1 cellular context compared by ENCODE assay signal in genomic region chr17:75666959-75667790, GRCh38.
TF ChIP-seq lines count a peak whose summit lies in the region.

Gene RECQL5 (minus strand): TSS chr17:75667154. CDS start chr17:75666557, 597 bp downstream.
Gene SAP30BP (plus strand): TSS chr17:75667338. CDS start chr17:75667373, 35 bp downstream.

TF ChIP-seq in HepG2, 621 proteins besides CTCF, POLR2A, EP300 and RAD21 (continued from another document and continues in another):
- TF ChIP-seq, protein P1, sequence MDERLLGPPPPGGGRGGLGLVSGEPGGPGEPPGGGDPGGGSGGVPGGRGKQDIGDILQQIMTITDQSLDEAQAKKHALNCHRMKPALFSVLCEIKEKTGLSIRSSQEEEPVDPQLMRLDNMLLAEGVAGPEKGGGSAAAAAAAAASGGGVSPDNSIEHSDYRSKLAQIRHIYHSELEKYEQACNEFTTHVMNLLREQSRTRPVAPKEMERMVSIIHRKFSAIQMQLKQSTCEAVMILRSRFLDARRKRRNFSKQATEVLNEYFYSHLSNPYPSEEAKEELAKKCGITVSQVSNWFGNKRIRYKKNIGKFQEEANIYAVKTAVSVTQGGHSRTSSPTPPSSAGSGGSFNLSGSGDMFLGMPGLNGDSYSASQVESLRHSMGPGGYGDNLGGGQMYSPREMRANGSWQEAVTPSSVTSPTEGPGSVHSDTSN (CRISPR knock-in tag; IDR thresholded peaks at IDR 0.05): no peak
- no peak for TF ChIP-seq KLF6 (CRISPR knock-in tag; IDR thresholded peaks at IDR 0.05)
- no peak for TF ChIP-seq SAFB2 (CRISPR knock-in tag; IDR thresholded peaks at IDR 0.05; ENCODE audit: borderline replicate concordance, low read depth)
- no peak for TF ChIP-seq SNAPC2 (CRISPR knock-in tag; IDR thresholded peaks at IDR 0.05)
- TF ChIP-seq ZNF652 (CRISPR knock-in tag; IDR thresholded peaks at IDR 0.05; ENCODE audit: borderline replicate concordance, low read depth): no peak
- TF ChIP-seq CCDC6 (CRISPR knock-in tag; IDR thresholded peaks at IDR 0.05): no peak; the same call in 1 of the 2 replicates
- TF ChIP-seq, protein P2, sequence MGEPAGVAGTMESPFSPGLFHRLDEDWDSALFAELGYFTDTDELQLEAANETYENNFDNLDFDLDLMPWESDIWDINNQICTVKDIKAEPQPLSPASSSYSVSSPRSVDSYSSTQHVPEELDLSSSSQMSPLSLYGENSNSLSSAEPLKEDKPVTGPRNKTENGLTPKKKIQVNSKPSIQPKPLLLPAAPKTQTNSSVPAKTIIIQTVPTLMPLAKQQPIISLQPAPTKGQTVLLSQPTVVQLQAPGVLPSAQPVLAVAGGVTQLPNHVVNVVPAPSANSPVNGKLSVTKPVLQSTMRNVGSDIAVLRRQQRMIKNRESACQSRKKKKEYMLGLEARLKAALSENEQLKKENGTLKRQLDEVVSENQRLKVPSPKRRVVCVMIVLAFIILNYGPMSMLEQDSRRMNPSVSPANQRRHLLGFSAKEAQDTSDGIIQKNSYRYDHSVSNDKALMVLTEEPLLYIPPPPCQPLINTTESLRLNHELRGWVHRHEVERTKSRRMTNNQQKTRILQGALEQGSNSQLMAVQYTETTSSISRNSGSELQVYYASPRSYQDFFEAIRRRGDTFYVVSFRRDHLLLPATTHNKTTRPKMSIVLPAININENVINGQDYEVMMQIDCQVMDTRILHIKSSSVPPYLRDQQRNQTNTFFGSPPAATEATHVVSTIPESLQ (CRISPR knock-in tag; conservative IDR thresholded peaks at IDR 0.05): no peak; the same call in 1 of the 2 replicates
- no peak for TF ChIP-seq WIZ (CRISPR knock-in tag; IDR thresholded peaks at IDR 0.05)
- no peak; the same call in 1 of the 2 replicates for TF ChIP-seq SNAI1 (CRISPR knock-in tag; IDR thresholded peaks at IDR 0.05; ENCODE audit: borderline replicate concordance)
- TF ChIP-seq ZNF570 (CRISPR knock-in tag; IDR thresholded peaks at IDR 0.05; ENCODE audit: borderline replicate concordance): no peak
- TF ChIP-seq ZNF777 (CRISPR knock-in tag; IDR thresholded peaks at IDR 0.05): no peak; the same call in 1 of the 2 replicates
- TF ChIP-seq MED1 (CRISPR knock-in tag; IDR thresholded peaks at IDR 0.05): peak; percentile 53; the same call in 1 of the 2 replicates
- peak; percentile 6 for TF ChIP-seq MEIS2 (CRISPR knock-in tag; IDR thresholded peaks at IDR 0.05)
- TF ChIP-seq ZBTB3 (CRISPR knock-in tag; IDR thresholded peaks at IDR 0.05; ENCODE audit: borderline replicate concordance, low read depth): peak; percentile 86; the same call in 1 of the 2 replicates
- no peak for TF ChIP-seq ZNF7 (CRISPR knock-in tag; IDR thresholded peaks at IDR 0.05)
- TF ChIP-seq FOXP1 (IDR thresholded peaks at IDR 0.05): no peak
- TF ChIP-seq FOXP1 (CRISPR knock-in tag; IDR thresholded peaks at IDR 0.05): no peak
- peak; percentile 92 for TF ChIP-seq ZNF143 (CRISPR knock-in tag; IDR thresholded peaks at IDR 0.05)
- 0 out of 2 replicates have a peak, but pooled peaks have one; percentile 61 for TF ChIP-seq ESRRA (CRISPR knock-in tag; IDR thresholded peaks at IDR 0.05; ENCODE audit: low read depth)
- no peak for TF ChIP-seq ZNF503 (CRISPR knock-in tag; IDR thresholded peaks at IDR 0.05)
- no peak for TF ChIP-seq ZBTB1 (CRISPR knock-in tag; IDR thresholded peaks at IDR 0.05; ENCODE audit: borderline replicate concordance)
- peak; percentile 61 for TF ChIP-seq IRF2 (CRISPR knock-in tag; IDR thresholded peaks at IDR 0.05)
- no peak for TF ChIP-seq PCBP2 (optimal IDR thresholded peaks at IDR 0.05; ENCODE audit: low read depth, low read length, poor library complexity, severe bottlenecking)
- TF ChIP-seq ZNF367 (CRISPR knock-in tag; IDR thresholded peaks at IDR 0.05; ENCODE audit: borderline replicate concordance): no peak
- TF ChIP-seq NFE2L1 (CRISPR knock-in tag; IDR thresholded peaks at IDR 0.05; ENCODE audit: borderline replicate concordance): no peak
- TF ChIP-seq ZNF775 (CRISPR knock-in tag; IDR thresholded peaks at IDR 0.05; ENCODE audit: borderline replicate concordance): no peak
- TF ChIP-seq EEA1 (CRISPR knock-in tag; IDR thresholded peaks at IDR 0.05; ENCODE audit: borderline replicate concordance): peak; percentile 39; the same call in 1 of the 2 replicates
- TF ChIP-seq MED13 (CRISPR knock-in tag; IDR thresholded peaks at IDR 0.05): no peak
- peak; percentile 96; the same call in 1 of the 2 replicates for TF ChIP-seq ZNF510 (CRISPR knock-in tag; IDR thresholded peaks at IDR 0.05; ENCODE audit: low read depth)
- peak; percentile 91; the same call in 1 of the 2 replicates for TF ChIP-seq YEATS2 (CRISPR knock-in tag; IDR thresholded peaks at IDR 0.05; ENCODE audit: borderline replicate concordance)
- no peak for TF ChIP-seq MZF1 (CRISPR knock-in tag; IDR thresholded peaks at IDR 0.05; ENCODE audit: borderline replicate concordance)
- TF ChIP-seq TBX2 (CRISPR knock-in tag; IDR thresholded peaks at IDR 0.05; ENCODE audit: borderline replicate concordance): peak; percentile 73
- TF ChIP-seq, protein P3, sequence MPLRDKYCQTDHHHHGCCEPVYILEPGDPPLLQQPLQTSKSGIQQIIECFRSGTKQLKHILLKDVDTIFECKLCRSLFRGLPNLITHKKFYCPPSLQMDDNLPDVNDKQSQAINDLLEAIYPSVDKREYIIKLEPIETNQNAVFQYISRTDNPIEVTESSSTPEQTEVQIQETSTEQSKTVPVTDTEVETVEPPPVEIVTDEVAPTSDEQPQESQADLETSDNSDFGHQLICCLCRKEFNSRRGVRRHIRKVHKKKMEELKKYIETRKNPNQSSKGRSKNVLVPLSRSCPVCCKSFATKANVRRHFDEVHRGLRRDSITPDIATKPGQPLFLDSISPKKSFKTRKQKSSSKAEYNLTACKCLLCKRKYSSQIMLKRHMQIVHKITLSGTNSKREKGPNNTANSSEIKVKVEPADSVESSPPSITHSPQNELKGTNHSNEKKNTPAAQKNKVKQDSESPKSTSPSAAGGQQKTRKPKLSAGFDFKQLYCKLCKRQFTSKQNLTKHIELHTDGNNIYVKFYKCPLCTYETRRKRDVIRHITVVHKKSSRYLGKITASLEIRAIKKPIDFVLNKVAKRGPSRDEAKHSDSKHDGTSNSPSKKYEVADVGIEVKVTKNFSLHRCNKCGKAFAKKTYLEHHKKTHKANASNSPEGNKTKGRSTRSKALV (CRISPR knock-in tag; IDR thresholded peaks at IDR 0.05): no peak
- TF ChIP-seq KAT8 (CRISPR knock-in tag; IDR thresholded peaks at IDR 0.05): peak; percentile 100
- TF ChIP-seq KDM4B (CRISPR knock-in tag; IDR thresholded peaks at IDR 0.05): 0 out of 2 replicates have a peak, but pooled peaks have one; percentile 7
- TF ChIP-seq ZNF567 (CRISPR knock-in tag; IDR thresholded peaks at IDR 0.05; ENCODE audit: borderline replicate concordance): no peak
- 0 out of 2 replicates have a peak, but pooled peaks have one; percentile 19 for TF ChIP-seq ZNF232 (CRISPR knock-in tag; IDR thresholded peaks at IDR 0.05; ENCODE audit: borderline replicate concordance)
- TF ChIP-seq ZNF878 (CRISPR knock-in tag; IDR thresholded peaks at IDR 0.05): no peak
- no peak for TF ChIP-seq ZNF562 (CRISPR knock-in tag; IDR thresholded peaks at IDR 0.05; ENCODE audit: borderline replicate concordance)
- no peak for TF ChIP-seq RFX3 (CRISPR knock-in tag; IDR thresholded peaks at IDR 0.05)
- TF ChIP-seq, protein P4, sequence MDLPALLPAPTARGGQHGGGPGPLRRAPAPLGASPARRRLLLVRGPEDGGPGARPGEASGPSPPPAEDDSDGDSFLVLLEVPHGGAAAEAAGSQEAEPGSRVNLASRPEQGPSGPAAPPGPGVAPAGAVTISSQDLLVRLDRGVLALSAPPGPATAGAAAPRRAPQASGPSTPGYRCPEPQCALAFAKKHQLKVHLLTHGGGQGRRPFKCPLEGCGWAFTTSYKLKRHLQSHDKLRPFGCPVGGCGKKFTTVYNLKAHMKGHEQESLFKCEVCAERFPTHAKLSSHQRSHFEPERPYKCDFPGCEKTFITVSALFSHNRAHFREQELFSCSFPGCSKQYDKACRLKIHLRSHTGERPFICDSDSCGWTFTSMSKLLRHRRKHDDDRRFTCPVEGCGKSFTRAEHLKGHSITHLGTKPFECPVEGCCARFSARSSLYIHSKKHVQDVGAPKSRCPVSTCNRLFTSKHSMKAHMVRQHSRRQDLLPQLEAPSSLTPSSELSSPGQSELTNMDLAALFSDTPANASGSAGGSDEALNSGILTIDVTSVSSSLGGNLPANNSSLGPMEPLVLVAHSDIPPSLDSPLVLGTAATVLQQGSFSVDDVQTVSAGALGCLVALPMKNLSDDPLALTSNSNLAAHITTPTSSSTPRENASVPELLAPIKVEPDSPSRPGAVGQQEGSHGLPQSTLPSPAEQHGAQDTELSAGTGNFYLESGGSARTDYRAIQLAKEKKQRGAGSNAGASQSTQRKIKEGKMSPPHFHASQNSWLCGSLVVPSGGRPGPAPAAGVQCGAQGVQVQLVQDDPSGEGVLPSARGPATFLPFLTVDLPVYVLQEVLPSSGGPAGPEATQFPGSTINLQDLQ (CRISPR knock-in tag; IDR thresholded peaks at IDR 0.05): no peak
- peak; percentile 62; the same call in 1 of the 2 replicates for TF ChIP-seq ZNF768 (CRISPR knock-in tag; IDR thresholded peaks at IDR 0.05)
- peak; percentile 67 for TF ChIP-seq MYPOP (CRISPR knock-in tag; IDR thresholded peaks at IDR 0.05)
- TF ChIP-seq ZNF263 (CRISPR knock-in tag; IDR thresholded peaks at IDR 0.05): 0 out of 2 replicates have a peak, but pooled peaks have one; percentile 32
- no peak for TF ChIP-seq FOXO1 (CRISPR knock-in tag; IDR thresholded peaks at IDR 0.05)
- TF ChIP-seq, protein P5, sequence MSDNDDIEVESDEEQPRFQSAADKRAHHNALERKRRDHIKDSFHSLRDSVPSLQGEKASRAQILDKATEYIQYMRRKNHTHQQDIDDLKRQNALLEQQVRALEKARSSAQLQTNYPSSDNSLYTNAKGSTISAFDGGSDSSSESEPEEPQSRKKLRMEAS (IDR thresholded peaks at IDR 0.05): peak; percentile 77
- TF ChIP-seq, protein P6, sequence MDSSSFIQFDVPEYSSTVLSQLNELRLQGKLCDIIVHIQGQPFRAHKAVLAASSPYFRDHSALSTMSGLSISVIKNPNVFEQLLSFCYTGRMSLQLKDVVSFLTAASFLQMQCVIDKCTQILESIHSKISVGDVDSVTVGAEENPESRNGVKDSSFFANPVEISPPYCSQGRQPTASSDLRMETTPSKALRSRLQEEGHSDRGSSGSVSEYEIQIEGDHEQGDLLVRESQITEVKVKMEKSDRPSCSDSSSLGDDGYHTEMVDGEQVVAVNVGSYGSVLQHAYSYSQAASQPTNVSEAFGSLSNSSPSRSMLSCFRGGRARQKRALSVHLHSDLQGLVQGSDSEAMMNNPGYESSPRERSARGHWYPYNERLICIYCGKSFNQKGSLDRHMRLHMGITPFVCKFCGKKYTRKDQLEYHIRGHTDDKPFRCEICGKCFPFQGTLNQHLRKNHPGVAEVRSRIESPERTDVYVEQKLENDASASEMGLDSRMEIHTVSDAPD (CRISPR knock-in tag; IDR thresholded peaks at IDR 0.05): peak; percentile 75; the same call in 1 of the 2 replicates
- TF ChIP-seq, protein P7, sequence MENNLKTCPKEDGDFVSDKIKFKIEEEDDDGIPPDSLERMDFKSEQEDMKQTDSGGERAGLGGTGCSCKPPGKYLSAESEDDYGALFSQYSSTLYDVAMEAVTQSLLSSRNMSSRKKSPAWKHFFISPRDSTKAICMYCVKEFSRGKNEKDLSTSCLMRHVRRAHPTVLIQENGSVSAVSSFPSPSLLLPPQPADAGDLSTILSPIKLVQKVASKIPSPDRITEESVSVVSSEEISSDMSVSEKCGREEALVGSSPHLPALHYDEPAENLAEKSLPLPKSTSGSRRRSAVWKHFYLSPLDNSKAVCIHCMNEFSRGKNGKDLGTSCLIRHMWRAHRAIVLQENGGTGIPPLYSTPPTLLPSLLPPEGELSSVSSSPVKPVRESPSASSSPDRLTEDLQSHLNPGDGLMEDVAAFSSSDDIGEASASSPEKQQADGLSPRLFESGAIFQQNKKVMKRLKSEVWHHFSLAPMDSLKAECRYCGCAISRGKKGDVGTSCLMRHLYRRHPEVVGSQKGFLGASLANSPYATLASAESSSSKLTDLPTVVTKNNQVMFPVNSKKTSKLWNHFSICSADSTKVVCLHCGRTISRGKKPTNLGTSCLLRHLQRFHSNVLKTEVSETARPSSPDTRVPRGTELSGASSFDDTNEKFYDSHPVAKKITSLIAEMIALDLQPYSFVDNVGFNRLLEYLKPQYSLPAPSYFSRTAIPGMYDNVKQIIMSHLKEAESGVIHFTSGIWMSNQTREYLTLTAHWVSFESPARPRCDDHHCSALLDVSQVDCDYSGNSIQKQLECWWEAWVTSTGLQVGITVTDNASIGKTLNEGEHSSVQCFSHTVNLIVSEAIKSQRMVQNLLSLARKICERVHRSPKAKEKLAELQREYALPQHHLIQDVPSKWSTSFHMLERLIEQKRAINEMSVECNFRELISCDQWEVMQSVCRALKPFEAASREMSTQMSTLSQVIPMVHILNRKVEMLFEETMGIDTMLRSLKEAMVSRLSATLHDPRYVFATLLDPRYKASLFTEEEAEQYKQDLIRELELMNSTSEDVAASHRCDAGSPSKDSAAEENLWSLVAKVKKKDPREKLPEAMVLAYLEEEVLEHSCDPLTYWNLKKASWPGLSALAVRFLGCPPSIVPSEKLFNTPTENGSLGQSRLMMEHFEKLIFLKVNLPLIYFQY (CRISPR knock-in tag; IDR thresholded peaks at IDR 0.05; ENCODE audit: borderline replicate concordance): no peak; the same call in 1 of the 2 replicates
